Comparison of ENCODE assay signal across 27 cellular contexts in the genomic region with DNA sequence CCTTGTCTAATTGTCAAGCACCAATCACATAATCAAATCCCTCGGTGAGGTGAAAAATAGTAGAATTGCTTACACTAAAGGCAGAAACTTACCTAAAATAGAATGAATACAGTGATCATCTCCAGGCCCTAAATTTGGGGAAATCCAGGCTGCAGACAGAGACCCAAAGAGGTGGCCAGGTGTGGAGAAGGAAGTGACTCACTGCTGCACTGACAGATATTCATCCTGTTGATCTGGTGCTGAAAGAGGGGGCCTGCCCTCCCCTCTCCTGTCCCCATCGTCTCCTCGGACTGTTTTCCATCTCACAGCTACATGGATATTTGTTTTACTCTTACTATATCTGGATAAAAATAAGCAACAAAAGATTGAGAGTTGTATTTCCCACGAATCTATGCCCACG. TPM values are rescaled to one million over a fixed set of nuclear protein-coding genes. Genes with fewer than 3 reads are reported as not detected.
A peak's percentile ranks its signal among the peaks of the same experiment; 100 is the strongest.
DNase-seq lines count a peak whose midpoint lies in the region; ATAC-seq, FAIRE-seq and TF ChIP-seq lines count a peak whose summit lies in the region.
"Had no signal": no experiment of that assay in that cellular context is flagged by ENCODE, and none has a peak within 500 bp of the region (broad histone marks: within the 10 kb centered on the region; RNA-seq: fewer than 3 reads in every experiment).

No MANE protein-coding gene starts in this region.

- CTCF ChIA-PET in activated naive CD4-positive, alpha-beta T cell treated with anti-CD3 and anti-CD28 coated beads, Interleukin-2, amount 10 ng/mL, durations not matched to agents 7 days and 5 days (lab: Charles Lee) = no interaction called here

- no peaks in the 10 kb centered on the region for H3K79me2 ChIP-seq in DND-41 (ENCODE audit: insufficient read depth, low read length)

- no peak overlapping the region for H2AFZ ChIP-seq in DND-41 (ENCODE audit: low read depth, low read length)

- H3K4me3 ChIP-seq in DND-41 (ENCODE audit: low read depth in 1 of 2, low read length in 2 of 2) (no peak overlapping the region), bronchial epithelial cell (ENCODE audit: low read depth, low read length) (no peak overlapping the region)
- H3K4me3 ChIP-seq: BLaER1 had no signal

- no peaks in the 10 kb centered on the region for H3K36me3 Mint-ChIP-seq in activated naive CD4-positive, alpha-beta T cell treated with anti-CD3 and anti-CD28 coated beads, Interleukin-2, amount 50 U/mL, for 72 hours
- no peaks in the 10 kb centered on the region for H3K36me3 Mint-ChIP-seq in activated naive CD4-positive, alpha-beta T cell treated with anti-CD3 and anti-CD28 coated beads, Interleukin-2, amount 10 ng/mL, durations not matched to agents 7 days and 5 days
- H3K36me3 Mint-ChIP-seq in stimulated activated effector memory CD8-positive, alpha-beta T cell treated with anti-CD3 and anti-CD28 coated beads, Interleukin-12 subunit alpha, Interleukin-12 subunit beta, amount 100 ng/mL, for 72 hours = no peaks in the 10 kb centered on the region
- H3K36me3 Mint-ChIP-seq: CD4-positive, alpha-beta memory T cell had no signal

- H3K27ac ChIP-seq in DND-41 (ENCODE audit: low read length) = no peak overlapping the region
- H3K27ac ChIP-seq: BLaER1 had no signal

- H3K4me1 ChIP-seq in DND-41 (ENCODE audit: insufficient read depth, low read length) = no peaks in the 10 kb centered on the region
- H3K4me1 ChIP-seq: BLaER1, Caco-2 had no signal

- DNase-seq in activated naive CD4-positive, alpha-beta T cell treated with anti-CD3 and anti-CD28 coated beads, Interleukin-2, amount 50 U/mL, for 72 hours (ENCODE audit: low spot score in 2 of 2) = no peak
- DNase-seq in activated naive CD4-positive, alpha-beta T cell treated with anti-CD3 and anti-CD28 coated beads, Interleukin-2, amount 10 ng/mL, durations not matched to agents 7 days and 5 days = no peak
- DNase-seq in DND-41 (no peak), bronchial epithelial cell (ENCODE audit: low read depth) (peak; percentile 5), hypothalamus (lab: John Stamatoyannopoulos, UW) (no peak)
- no peak for DNase-seq in stimulated activated effector memory CD8-positive, alpha-beta T cell treated with anti-CD3 and anti-CD28 coated beads, Interleukin-12 subunit alpha, Interleukin-12 subunit beta, amount 100 ng/mL, for 72 hours (ENCODE audit: low spot score in 2 of 2)
- DNase-seq: Caco-2; CD4-positive, alpha-beta memory T cell; DMS79; GF-D8; NCI-H1092; NCI-H1417 treated with DMSO at 0.1 percent for 48 hours; NCI-H1694 treated with DMSO at 0.1 percent for 48 hours; NCI-H2081; NCI-H2227 treated with DMSO at 0.1 percent for 48 hours; NCI-H510A; NCI-H69; RPMI8226; SHP77 had no signal

- H3K27me3 ChIP-seq in DND-41 (ENCODE audit: insufficient read depth, low read length, poor library complexity) (no peaks in the 10 kb centered on the region), bronchial epithelial cell (ENCODE audit: control insufficient read depth, insufficient read depth, low read length) (no peaks in the 10 kb centered on the region)
- H3K27me3 ChIP-seq: BLaER1 had no signal

- peaks cover 8% of the 10 kb centered on the region for H3K4me1 Mint-ChIP-seq in activated naive CD4-positive, alpha-beta T cell treated with anti-CD3 and anti-CD28 coated beads, Interleukin-2, amount 10 ng/mL, durations not matched to agents 7 days and 5 days
- H3K4me1 Mint-ChIP-seq in stimulated activated effector memory CD8-positive, alpha-beta T cell treated with anti-CD3 and anti-CD28 coated beads, Interleukin-12 subunit alpha, Interleukin-12 subunit beta, amount 100 ng/mL, for 72 hours = peaks cover 36% of the 10 kb centered on the region

- no peaks in the 10 kb centered on the region for H4K20me1 ChIP-seq in DND-41 (ENCODE audit: insufficient read depth, low read length)
- H4K20me1 ChIP-seq: BLaER1 had no signal

- H3K27ac Mint-ChIP-seq in activated naive CD4-positive, alpha-beta T cell treated with anti-CD3 and anti-CD28 coated beads, Interleukin-2, amount 50 U/mL, for 72 hours = peak overlapping the region in 1 of 2 donors; percentile 9
- no peak overlapping the region for H3K27ac Mint-ChIP-seq in activated naive CD4-positive, alpha-beta T cell treated with anti-CD3 and anti-CD28 coated beads, Interleukin-2, amount 10 ng/mL, durations not matched to agents 7 days and 5 days
- peak overlapping the region; percentile 35 for H3K27ac Mint-ChIP-seq in stimulated activated effector memory CD8-positive, alpha-beta T cell treated with anti-CD3 and anti-CD28 coated beads, Interleukin-12 subunit alpha, Interleukin-12 subunit beta, amount 100 ng/mL, for 72 hours

- no peak for FAIRE-seq in bronchial epithelial cell (lab: Jason Lieb, UNC)
- FAIRE-seq: A204.1, GM19239 had no signal

- peak; percentile 47 to 64 for ATAC-seq in activated naive CD4-positive, alpha-beta T cell treated with anti-CD3 and anti-CD28 coated beads, Interleukin-2, amount 50 U/mL, for 72 hours
- ATAC-seq in DND-41 (ENCODE audit: insufficient read depth, low read depth) (0 out of 3 replicates have a peak, but pooled peaks have one; percentile 29), HG02678 (IDR thresholded peaks at IDR 0.05; ENCODE audit: unreplicated experiment) (no peak)
- ATAC-seq in stimulated activated effector memory CD8-positive, alpha-beta T cell treated with anti-CD3 and anti-CD28 coated beads, Interleukin-12 subunit alpha, Interleukin-12 subunit beta, amount 100 ng/mL, for 72 hours = peak; percentile 62
- ATAC-seq: HCT116 had no signal

- H3K9me3 ChIP-seq in DND-41 (ENCODE audit: insufficient read depth, low read length, severe bottlenecking) = no peaks in the 10 kb centered on the region
- H3K9me3 ChIP-seq: BLaER1, Caco-2 had no signal

- H3K27me3 Mint-ChIP-seq in activated naive CD4-positive, alpha-beta T cell treated with anti-CD3 and anti-CD28 coated beads, Interleukin-2, amount 10 ng/mL, durations not matched to agents 7 days and 5 days = no peaks in the 10 kb centered on the region

- H3K9me3 Mint-ChIP-seq in activated naive CD4-positive, alpha-beta T cell treated with anti-CD3 and anti-CD28 coated beads, Interleukin-2, amount 50 U/mL, for 72 hours = no peaks in the 10 kb centered on the region
- H3K9me3 Mint-ChIP-seq in activated naive CD4-positive, alpha-beta T cell treated with anti-CD3 and anti-CD28 coated beads, Interleukin-2, amount 10 ng/mL, durations not matched to agents 7 days and 5 days = no peaks in the 10 kb centered on the region
- H3K9me3 Mint-ChIP-seq in stimulated activated effector memory CD8-positive, alpha-beta T cell treated with anti-CD3 and anti-CD28 coated beads, Interleukin-12 subunit alpha, Interleukin-12 subunit beta, amount 100 ng/mL, for 72 hours = no peaks in the 10 kb centered on the region
- H3K9me3 Mint-ChIP-seq: CD4-positive, alpha-beta memory T cell had no signal

- H3K36me3 ChIP-seq in DND-41 (ENCODE audit: insufficient read depth, low read length) = no peaks in the 10 kb centered on the region
- no peaks in the 10 kb centered on the region for H3K36me3 ChIP-seq in bronchial epithelial cell (ENCODE audit: control insufficient read depth, insufficient read depth, low read length)
- H3K36me3 ChIP-seq: BLaER1 had no signal

- H3K4me2 ChIP-seq in DND-41 (ENCODE audit: insufficient read depth, low read length) = no peak overlapping the region
- H3K4me2 ChIP-seq: BLaER1 had no signal

- no peak overlapping the region for H3K9ac ChIP-seq in DND-41 (ENCODE audit: low read depth, low read length)
- H3K9ac ChIP-seq: BLaER1 had no signal

- H3K4me3 Mint-ChIP-seq in activated naive CD4-positive, alpha-beta T cell treated with anti-CD3 and anti-CD28 coated beads, Interleukin-2, amount 10 ng/mL, durations not matched to agents 7 days and 5 days = no peak overlapping the region
- H3K4me3 Mint-ChIP-seq in stimulated activated effector memory CD8-positive, alpha-beta T cell treated with anti-CD3 and anti-CD28 coated beads, Interleukin-12 subunit alpha, Interleukin-12 subunit beta, amount 100 ng/mL, for 72 hours = peak overlapping the region; percentile 13
- H3K4me3 Mint-ChIP-seq: CD4-positive, alpha-beta memory T cell had no signal

- TF ChIP-seq CTCF in DND-41 (IDR thresholded peaks at IDR 0.05; ENCODE audit: borderline replicate concordance, extremely low read depth, low read length, poor library complexity, severe bottlenecking) (no peak), bronchial epithelial cell (IDR thresholded peaks at IDR 0.05; ENCODE audit: insufficient read depth, low read length, severe bottlenecking) (no peak)

RNA-seq across cellular contexts. Expression of a gene that starts 15.9 kb away (rescaled TPM):
- not detected for total RNA-seq in activated naive CD4-positive, alpha-beta T cell treated with anti-CD3 and anti-CD28 coated beads, Interleukin-2, amount 50 U/mL, for 72 hours
- total RNA-seq in bronchial epithelial cell = not detected in 2 replicates
- total RNA-seq: Caco-2; CD4-positive, alpha-beta memory T cell; H4; HT-29; SK-MEL-5 had no signal
